ENCODE assay signal across 21 cellular contexts in the genomic region with DNA sequence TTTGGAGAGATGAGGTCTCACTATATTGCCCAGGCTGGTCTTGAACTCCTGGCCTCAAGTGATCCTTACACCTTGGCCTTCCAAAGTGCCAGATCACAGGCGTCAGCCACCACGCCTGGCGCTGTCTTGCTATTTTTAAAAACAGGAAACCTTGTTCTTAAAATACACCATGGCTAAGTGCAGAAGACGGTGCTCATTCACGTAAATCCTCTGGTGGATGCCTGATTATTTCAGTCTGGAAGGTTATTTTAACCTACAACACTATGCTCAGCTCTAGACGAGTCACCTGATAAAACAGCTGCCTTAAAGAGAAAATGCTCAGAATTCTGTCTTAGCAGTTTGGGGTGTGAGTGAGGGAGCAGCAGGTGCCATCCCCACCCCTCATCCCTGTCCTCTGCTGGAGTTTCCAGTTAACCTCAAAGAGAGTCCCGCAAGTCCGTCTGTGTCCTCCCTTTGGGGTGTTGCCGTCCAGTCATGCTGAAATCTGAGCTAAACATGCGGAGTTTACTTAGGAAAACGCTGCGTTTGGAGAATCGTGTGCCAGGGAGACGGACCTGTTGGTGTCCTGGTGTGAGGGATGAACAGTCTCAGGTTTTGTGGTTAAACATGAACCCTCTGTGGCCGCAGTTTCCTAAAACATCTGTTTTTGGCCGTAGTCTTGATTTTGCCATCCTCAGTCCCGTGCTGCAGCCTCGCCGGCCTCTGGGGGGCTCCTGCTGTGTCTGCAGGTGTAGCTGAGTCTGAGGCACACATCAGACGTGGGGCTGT. TPM values are rescaled to one million over a fixed set of nuclear protein-coding genes. Genes with fewer than 3 reads are reported as not detected.
DNase-seq lines count a peak whose midpoint lies in the region; ATAC-seq and TF ChIP-seq lines count a peak whose summit lies in the region.
"Had no signal": no experiment of that assay in that cellular context is flagged by ENCODE, and none has a peak within 500 bp of the region (broad histone marks: within the 10 kb centered on the region; RNA-seq: fewer than 3 reads in every experiment).

No MANE protein-coding gene starts in this region.

- peaks cover 30 to 65% (median 46%) of the 10 kb centered on the region in 3 donors for H3K36me3 ChIP-seq in skeletal muscle tissue (ENCODE audit: control insufficient read depth in 3 of 3, insufficient read depth in 3 of 3, low read length in 3 of 3)
- H3K36me3 ChIP-seq: ovary had no signal

- DNase-seq in Kasumi-1 (lab: John Stamatoyannopoulos, UW) = peak; percentile 5
- peak; percentile 27 for DNase-seq in germinal center (ENCODE audit: low spot score)
- DNase-seq in NCI-H1436 (lab: John Stamatoyannopoulos, UW) = no peak
- DNase-seq in middle frontal gyrus (ENCODE audit: extremely low spot score, low spot score) = no peak
- DNase-seq: activated CD4-positive, alpha-beta T cell treated with anti-CD3 and anti-CD28 coated beads, Interleukin-2, amount 50 U/mL, for 1 hour; activated naive CD4-positive, alpha-beta T cell treated with anti-CD3 and anti-CD28 coated beads, Interleukin-2, amount 10 ng/mL, durations not matched to agents 7 days and 5 days; activated T-cell treated with anti-CD3 and anti-CD28 coated beads for 4 hours; Calu3; colonic mucosa; foreskin keratinocyte; NCI-H2029; NCI-H524; OCI-M1; ovary; stimulated activated CD4-positive, alpha-beta T cell treated with anti-CD3 and anti-CD28 coated beads, Interleukin-4, amount 100 ng/mL, for 24 hours; T1000 had no signal

- peak overlapping the region; percentile 87 for H3K27ac ChIP-seq in skeletal muscle tissue (ENCODE audit: low read depth, low read length)
- H3K27ac ChIP-seq: colonic mucosa, foreskin keratinocyte, ovary, skin epidermis had no signal

- TF ChIP-seq CTCF in GM12873 (IDR thresholded peaks at IDR 0.05; ENCODE audit: insufficient read depth, low read depth, low read length, missing control alignments) = peak; percentile 43

- no peaks in the 10 kb centered on the region for H3K9me3 ChIP-seq in skeletal muscle tissue (ENCODE audit: control insufficient read depth in 3 of 3, low read length in 3 of 3)
- H3K9me3 ChIP-seq: colonic mucosa, ovary had no signal

- H3K9ac ChIP-seq in skeletal muscle tissue (ENCODE audit: low read depth in 1 of 3, low read length in 3 of 3) = peak overlapping the region; percentile 11 to 85 (median 43)

- H3K4me3 ChIP-seq in skeletal muscle tissue (ENCODE audit: low read length in 3 of 3) = peak overlapping the region in 1 of 3 donors; percentile 60
- H3K4me3 ChIP-seq: colonic mucosa, ovary, skin epidermis had no signal

- peaks cover 13 to 22% (median 14%) of the 10 kb centered on the region in 3 donors for H3K4me1 ChIP-seq in skeletal muscle tissue (ENCODE audit: control insufficient read depth in 3 of 3, insufficient read depth in 3 of 3, low read length in 3 of 3)
- H3K4me1 ChIP-seq: colonic mucosa, foreskin keratinocyte had no signal

- ATAC-seq in GM19395 (IDR thresholded peaks at IDR 0.05; ENCODE audit: unreplicated experiment) = no peak
- ATAC-seq: foreskin keratinocyte, left lobe of liver had no signal

- H3K27me3 ChIP-seq in skeletal muscle tissue (ENCODE audit: control insufficient read depth in 3 of 3, insufficient read depth in 3 of 3, low read length in 3 of 3) = no peaks in the 10 kb centered on the region
- H3K27me3 ChIP-seq: colonic mucosa, foreskin keratinocyte, ovary had no signal

RNA-seq across cellular contexts. Expression of a gene that starts 17.1 kb away (rescaled TPM):
- total RNA-seq in skeletal muscle tissue = 83.0 TPM

RNA-seq across cellular contexts. Expression of a gene that starts 35.0 kb away (rescaled TPM):
- 21.4 TPM for total RNA-seq in skeletal muscle tissue

RNA-seq across cellular contexts. Expression of a gene that starts 35.2 kb away (rescaled TPM):
- total RNA-seq in skeletal muscle tissue = 2,337 TPM

RNA-seq across cellular contexts. Expression of a gene that starts 50.2 kb away (rescaled TPM):
- total RNA-seq in skeletal muscle tissue = not detected

Comparison
In these comparisons a context has a peak if more than half of its experiments do, and no peak if none do; other contexts are left out.
1. DNase-seq: peak in Kasumi-1 (2 of 2) and germinal center (single experiment); none in NCI-H1436 (single experiment) and middle frontal gyrus (single experiment).